Comparison of ENCODE assay signal across 23 cellular contexts in genomic region chr11:79094601-79095000, GRCh38.
"Had no signal": no experiment of that assay in that cellular context is flagged by ENCODE, and none has a peak within 500 bp of the region (broad histone marks: within the 10 kb centered on the region; RNA-seq: fewer than 3 reads in every experiment).

No MANE protein-coding gene starts in this region.

- H3K27ac Mint-ChIP-seq: activated CD4-positive, alpha-beta T cell treated with anti-CD3 and anti-CD28 coated beads, Interleukin-2, amount 10 ng/mL, durations not matched to agents 7 days and 5 days; activated CD8-positive, alpha-beta memory T cell treated with anti-CD3 and anti-CD28 coated beads, Interleukin-2, amount 10 ng/mL, durations not matched to agents 7 days and 5 days; activated CD8-positive, alpha-beta T cell treated with anti-CD3 and anti-CD28 coated beads for 36 hours; activated naive CD4-positive, alpha-beta T cell treated with anti-CD3 and anti-CD28 coated beads, Interleukin-2, amount 10 ng/mL, durations not matched to agents 7 days and 5 days; memory B cell; naive B cell; neural progenitor cell; progenitor cell of endocrine pancreas had no signal

- H3K36me3 Mint-ChIP-seq: activated CD8-positive, alpha-beta memory T cell treated with anti-CD3 and anti-CD28 coated beads, Interleukin-2, amount 10 ng/mL, durations not matched to agents 7 days and 5 days; activated naive CD4-positive, alpha-beta T cell treated with anti-CD3 and anti-CD28 coated beads, Interleukin-2, amount 10 ng/mL, durations not matched to agents 7 days and 5 days; memory B cell; naive B cell; neural progenitor cell had no signal

- H3K36me3 ChIP-seq: ascending aorta, brain microvascular endothelial cell, gastroesophageal sphincter, neural progenitor cell, upper lobe of right lung had no signal

- H3K4me3 Mint-ChIP-seq: activated CD4-positive, alpha-beta T cell treated with anti-CD3 and anti-CD28 coated beads, Interleukin-2, amount 10 ng/mL, durations not matched to agents 7 days and 5 days; activated CD8-positive, alpha-beta memory T cell treated with anti-CD3 and anti-CD28 coated beads, Interleukin-2, amount 10 ng/mL, durations not matched to agents 7 days and 5 days; activated CD8-positive, alpha-beta T cell treated with anti-CD3 and anti-CD28 coated beads for 36 hours; activated naive CD4-positive, alpha-beta T cell treated with anti-CD3 and anti-CD28 coated beads, Interleukin-2, amount 10 ng/mL, durations not matched to agents 7 days and 5 days; memory B cell; naive B cell; neural progenitor cell had no signal

- H3K27me3 Mint-ChIP-seq: activated CD8-positive, alpha-beta T cell treated with anti-CD3 and anti-CD28 coated beads for 36 hours; progenitor cell of endocrine pancreas had no signal

- DNase-seq: activated CD4-positive, alpha-beta T cell treated with anti-CD3 and anti-CD28 coated beads, Interleukin-2, amount 10 ng/mL, durations not matched to agents 7 days and 5 days; activated CD4-positive, CD25-positive, alpha-beta regulatory T cell treated with anti-CD3 and anti-CD28 coated beads, Interleukin-2, amount 50 U/mL, for 72 hours; activated CD8-positive, alpha-beta memory T cell treated with anti-CD3 and anti-CD28 coated beads, Interleukin-2, amount 10 ng/mL, durations not matched to agents 7 days and 5 days; activated CD8-positive, alpha-beta T cell treated with anti-CD3 and anti-CD28 coated beads for 36 hours; activated effector memory CD4-positive, alpha-beta T cell treated with anti-CD3 and anti-CD28 coated beads, Interleukin-2, amount 50 U/mL, for 16 hours; activated naive CD4-positive, alpha-beta T cell treated with anti-CD3 and anti-CD28 coated beads, Interleukin-2, amount 10 ng/mL, durations not matched to agents 7 days and 5 days; activated T-cell treated with anti-CD3 and anti-CD28 coated beads for 4 hours; brain microvascular endothelial cell; central memory CD4-positive, alpha-beta T cell; head of caudate nucleus; hypothalamus; left cardiac atrium; naive B cell; retina; stimulated activated CD4-positive, alpha-beta T cell treated with anti-CD3 and anti-CD28 coated beads, Interleukin-4, amount 100 ng/mL, for 4 hours; stimulated activated naive CD8-positive, alpha-beta T cell treated with anti-CD3 and anti-CD28 coated beads, Interleukin-15, Interleukin-2, amounts not matched to agents 100 U/mL and 50 U/mL, for 24 hours; upper lobe of right lung had no signal

- H3K27me3 ChIP-seq: ascending aorta, brain microvascular endothelial cell, gastroesophageal sphincter, upper lobe of right lung had no signal

- H3K4me1 Mint-ChIP-seq: activated CD4-positive, alpha-beta T cell treated with anti-CD3 and anti-CD28 coated beads, Interleukin-2, amount 10 ng/mL, durations not matched to agents 7 days and 5 days; activated CD8-positive, alpha-beta memory T cell treated with anti-CD3 and anti-CD28 coated beads, Interleukin-2, amount 10 ng/mL, durations not matched to agents 7 days and 5 days; activated naive CD4-positive, alpha-beta T cell treated with anti-CD3 and anti-CD28 coated beads, Interleukin-2, amount 10 ng/mL, durations not matched to agents 7 days and 5 days; memory B cell; naive B cell had no signal

- ATAC-seq: activated CD8-positive, alpha-beta memory T cell treated with anti-CD3 and anti-CD28 coated beads, Interleukin-2, amount 10 ng/mL, durations not matched to agents 7 days and 5 days; activated CD8-positive, alpha-beta T cell treated with anti-CD3 and anti-CD28 coated beads for 36 hours; gastroesophageal sphincter; left cardiac atrium; stimulated activated naive CD8-positive, alpha-beta T cell treated with anti-CD3 and anti-CD28 coated beads, Interleukin-15, Interleukin-2, amounts not matched to agents 100 U/mL and 50 U/mL, for 24 hours; upper lobe of right lung had no signal

- H3K9me3 Mint-ChIP-seq: activated CD4-positive, alpha-beta T cell treated with anti-CD3 and anti-CD28 coated beads, Interleukin-2, amount 10 ng/mL, durations not matched to agents 7 days and 5 days; activated CD8-positive, alpha-beta T cell treated with anti-CD3 and anti-CD28 coated beads for 36 hours; activated naive CD4-positive, alpha-beta T cell treated with anti-CD3 and anti-CD28 coated beads, Interleukin-2, amount 10 ng/mL, durations not matched to agents 7 days and 5 days; memory B cell had no signal

- H3K4me3 ChIP-seq: ascending aorta, gastroesophageal sphincter, neural progenitor cell, upper lobe of right lung had no signal

- H3K27ac ChIP-seq: ascending aorta, brain microvascular endothelial cell, gastroesophageal sphincter, neural progenitor cell, upper lobe of right lung, VCaP had no signal
